1 cellular context compared by ENCODE assay signal in the genomic region with DNA sequence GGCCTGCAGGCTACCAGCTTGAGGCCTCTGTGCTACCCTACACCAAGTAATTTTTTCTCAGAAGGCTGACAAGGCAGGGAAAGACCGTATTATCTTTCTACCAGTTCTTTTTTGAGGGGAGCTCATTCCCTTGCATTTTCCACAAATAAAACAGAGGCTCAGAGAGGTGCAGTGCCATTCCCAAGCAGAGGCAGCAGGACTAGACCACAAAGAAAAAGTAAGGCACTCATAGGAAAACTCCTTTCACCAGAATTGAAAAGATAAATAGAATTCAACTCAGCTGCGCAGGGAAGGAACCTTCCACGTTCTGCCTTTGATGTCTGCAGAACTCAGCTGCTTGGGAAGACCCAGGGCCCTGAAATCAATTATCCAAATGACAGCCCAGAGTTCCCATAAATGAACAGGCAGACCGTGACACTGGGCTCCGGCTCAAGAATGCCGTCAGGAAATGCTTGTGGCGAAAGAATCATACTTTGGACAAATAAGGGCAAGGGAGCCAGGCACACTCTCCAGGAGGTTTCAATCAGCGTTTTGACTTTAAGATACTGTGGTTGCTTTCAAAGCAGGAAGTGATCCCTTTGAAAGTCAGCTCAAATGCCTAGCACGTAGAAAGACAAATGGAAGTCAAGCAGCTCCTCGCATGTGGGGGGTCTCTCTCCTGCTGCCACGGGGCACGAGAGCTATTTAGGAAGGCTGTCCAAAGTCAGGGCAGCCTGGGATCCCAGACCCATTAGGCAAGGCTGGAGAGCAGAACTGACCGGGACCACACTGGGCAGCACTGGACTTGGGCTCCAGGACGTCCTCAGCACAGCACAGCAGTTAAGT.
A peak's percentile ranks its signal among the peaks of the same experiment; 100 is the strongest.
TF ChIP-seq lines count a peak whose summit lies in the region.

No MANE protein-coding gene starts in this region.

TF ChIP-seq in SK-N-SH, 30 proteins besides CTCF, POLR2A, EP300 and RAD21 (continued from another document):
- TF ChIP-seq MXI1 (IDR thresholded peaks at IDR 0.05; ENCODE audit: low read depth, low read length) = peak; percentile 38; the same call in 1 of the 2 replicates
- TF ChIP-seq, protein P1, sequence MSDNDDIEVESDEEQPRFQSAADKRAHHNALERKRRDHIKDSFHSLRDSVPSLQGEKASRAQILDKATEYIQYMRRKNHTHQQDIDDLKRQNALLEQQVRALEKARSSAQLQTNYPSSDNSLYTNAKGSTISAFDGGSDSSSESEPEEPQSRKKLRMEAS (IDR thresholded peaks at IDR 0.05; ENCODE audit: low read depth) = peak; percentile 85
- TF ChIP-seq SIN3A (IDR thresholded peaks at IDR 0.05; ENCODE audit: borderline replicate concordance, low read depth, low read length) = peak; percentile 95
- peak; percentile 63 for TF ChIP-seq RCOR1 (IDR thresholded peaks at IDR 0.05; ENCODE audit: low read length)
- TF ChIP-seq, protein P2, sequence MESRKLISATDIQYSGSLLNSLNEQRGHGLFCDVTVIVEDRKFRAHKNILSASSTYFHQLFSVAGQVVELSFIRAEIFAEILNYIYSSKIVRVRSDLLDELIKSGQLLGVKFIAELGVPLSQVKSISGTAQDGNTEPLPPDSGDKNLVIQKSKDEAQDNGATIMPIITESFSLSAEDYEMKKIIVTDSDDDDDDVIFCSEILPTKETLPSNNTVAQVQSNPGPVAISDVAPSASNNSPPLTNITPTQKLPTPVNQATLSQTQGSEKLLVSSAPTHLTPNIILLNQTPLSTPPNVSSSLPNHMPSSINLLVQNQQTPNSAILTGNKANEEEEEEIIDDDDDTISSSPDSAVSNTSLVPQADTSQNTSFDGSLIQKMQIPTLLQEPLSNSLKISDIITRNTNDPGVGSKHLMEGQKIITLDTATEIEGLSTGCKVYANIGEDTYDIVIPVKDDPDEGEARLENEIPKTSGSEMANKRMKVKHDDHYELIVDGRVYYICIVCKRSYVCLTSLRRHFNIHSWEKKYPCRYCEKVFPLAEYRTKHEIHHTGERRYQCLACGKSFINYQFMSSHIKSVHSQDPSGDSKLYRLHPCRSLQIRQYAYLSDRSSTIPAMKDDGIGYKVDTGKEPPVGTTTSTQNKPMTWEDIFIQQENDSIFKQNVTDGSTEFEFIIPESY (IDR thresholded peaks at IDR 0.05; ENCODE audit: borderline replicate concordance, low read depth) = no peak
- TF ChIP-seq, protein P3, sequence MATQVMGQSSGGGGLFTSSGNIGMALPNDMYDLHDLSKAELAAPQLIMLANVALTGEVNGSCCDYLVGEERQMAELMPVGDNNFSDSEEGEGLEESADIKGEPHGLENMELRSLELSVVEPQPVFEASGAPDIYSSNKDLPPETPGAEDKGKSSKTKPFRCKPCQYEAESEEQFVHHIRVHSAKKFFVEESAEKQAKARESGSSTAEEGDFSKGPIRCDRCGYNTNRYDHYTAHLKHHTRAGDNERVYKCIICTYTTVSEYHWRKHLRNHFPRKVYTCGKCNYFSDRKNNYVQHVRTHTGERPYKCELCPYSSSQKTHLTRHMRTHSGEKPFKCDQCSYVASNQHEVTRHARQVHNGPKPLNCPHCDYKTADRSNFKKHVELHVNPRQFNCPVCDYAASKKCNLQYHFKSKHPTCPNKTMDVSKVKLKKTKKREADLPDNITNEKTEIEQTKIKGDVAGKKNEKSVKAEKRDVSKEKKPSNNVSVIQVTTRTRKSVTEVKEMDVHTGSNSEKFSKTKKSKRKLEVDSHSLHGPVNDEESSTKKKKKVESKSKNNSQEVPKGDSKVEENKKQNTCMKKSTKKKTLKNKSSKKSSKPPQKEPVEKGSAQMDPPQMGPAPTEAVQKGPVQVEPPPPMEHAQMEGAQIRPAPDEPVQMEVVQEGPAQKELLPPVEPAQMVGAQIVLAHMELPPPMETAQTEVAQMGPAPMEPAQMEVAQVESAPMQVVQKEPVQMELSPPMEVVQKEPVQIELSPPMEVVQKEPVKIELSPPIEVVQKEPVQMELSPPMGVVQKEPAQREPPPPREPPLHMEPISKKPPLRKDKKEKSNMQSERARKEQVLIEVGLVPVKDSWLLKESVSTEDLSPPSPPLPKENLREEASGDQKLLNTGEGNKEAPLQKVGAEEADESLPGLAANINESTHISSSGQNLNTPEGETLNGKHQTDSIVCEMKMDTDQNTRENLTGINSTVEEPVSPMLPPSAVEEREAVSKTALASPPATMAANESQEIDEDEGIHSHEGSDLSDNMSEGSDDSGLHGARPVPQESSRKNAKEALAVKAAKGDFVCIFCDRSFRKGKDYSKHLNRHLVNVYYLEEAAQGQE (IDR thresholded peaks at IDR 0.05; ENCODE audit: low read depth, low read length) = 0 out of 2 replicates have a peak, but pooled peaks have one; percentile 41
- TF ChIP-seq POLR2AphosphoS5 (IDR thresholded peaks at IDR 0.05; ENCODE audit: low read depth, low read length) = peak; percentile 87
- TF ChIP-seq EZH2phosphoT487 (IDR thresholded peaks at IDR 0.05; ENCODE audit: borderline replicate concordance, low read depth) = no peak
- TF ChIP-seq, protein P4, sequence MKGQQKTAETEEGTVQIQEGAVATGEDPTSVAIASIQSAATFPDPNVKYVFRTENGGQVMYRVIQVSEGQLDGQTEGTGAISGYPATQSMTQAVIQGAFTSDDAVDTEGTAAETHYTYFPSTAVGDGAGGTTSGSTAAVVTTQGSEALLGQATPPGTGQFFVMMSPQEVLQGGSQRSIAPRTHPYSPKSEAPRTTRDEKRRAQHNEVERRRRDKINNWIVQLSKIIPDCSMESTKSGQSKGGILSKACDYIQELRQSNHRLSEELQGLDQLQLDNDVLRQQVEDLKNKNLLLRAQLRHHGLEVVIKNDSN (IDR thresholded peaks at IDR 0.05; ENCODE audit: borderline replicate concordance, low read depth) = no peak
- TF ChIP-seq JUND (IDR thresholded peaks at IDR 0.05) = peak; percentile 77
- peak; percentile 66 for TF ChIP-seq FOSL2 (IDR thresholded peaks at IDR 0.05; ENCODE audit: borderline replicate concordance, low read depth)
- TF ChIP-seq, protein P5, sequence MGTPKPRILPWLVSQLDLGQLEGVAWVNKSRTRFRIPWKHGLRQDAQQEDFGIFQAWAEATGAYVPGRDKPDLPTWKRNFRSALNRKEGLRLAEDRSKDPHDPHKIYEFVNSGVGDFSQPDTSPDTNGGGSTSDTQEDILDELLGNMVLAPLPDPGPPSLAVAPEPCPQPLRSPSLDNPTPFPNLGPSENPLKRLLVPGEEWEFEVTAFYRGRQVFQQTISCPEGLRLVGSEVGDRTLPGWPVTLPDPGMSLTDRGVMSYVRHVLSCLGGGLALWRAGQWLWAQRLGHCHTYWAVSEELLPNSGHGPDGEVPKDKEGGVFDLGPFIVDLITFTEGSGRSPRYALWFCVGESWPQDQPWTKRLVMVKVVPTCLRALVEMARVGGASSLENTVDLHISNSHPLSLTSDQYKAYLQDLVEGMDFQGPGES (IDR thresholded peaks at IDR 0.05; ENCODE audit: low read depth, low read length) = no peak
- 0 out of 2 replicates have a peak, but pooled peaks have one; percentile 53 for TF ChIP-seq YY1 (IDR thresholded peaks at IDR 0.05; ENCODE audit: low read depth)
- TF ChIP-seq FOXM1 (IDR thresholded peaks at IDR 0.05; ENCODE audit: low read depth) = peak; percentile 57; the same call in 1 of the 2 replicates
- peak; percentile 83 for TF ChIP-seq ELF1 (IDR thresholded peaks at IDR 0.05)
